In genomic region chr20:50800986-50801746, GRCh38 we compare ENCODE assay signal across 8 cellular contexts. TPM values are rescaled to one million over a fixed set of nuclear protein-coding genes. Genes with fewer than 3 reads are reported as not detected.
DNase-seq lines count a peak whose midpoint lies in the region; ATAC-seq, FAIRE-seq and TF ChIP-seq lines count a peak whose summit lies in the region.
"Not testable (repeated sequence)": the region's sequence is repeated elsewhere in the genome, so short reads cannot be mapped to it uniquely, and the experiment has no call there.

No MANE protein-coding gene starts in this region.

- DNase-seq in Calu3; HepG2 (ENCODE audit: low spot score); naive thymus-derived CD8-positive, alpha-beta T cell; stimulated activated effector memory CD8-positive, alpha-beta T cell treated with anti-CD3 and anti-CD28 coated beads, Interleukin-12 subunit alpha, Interleukin-12 subunit beta, amount 100 ng/mL, for 72 hours (ENCODE audit: low spot score in 2 of 2): not testable (repeated sequence)

- H3K27ac Mint-ChIP-seq in Calu3 (ENCODE audit: unreplicated experiment) (peak overlapping the region; percentile 43), IgD-negative memory B cell (peak overlapping the region; percentile 59 to 86 (median 67))
- peak overlapping the region; percentile 13 for H3K27ac Mint-ChIP-seq in activated T-helper 17 cell treated with anti-CD3 and anti-CD28 coated beads, Interleukin-2, amount 50 U/mL, for 72 hours
- peak overlapping the region; percentile 36 to 91 (median 78) for H3K27ac Mint-ChIP-seq in naive thymus-derived CD8-positive, alpha-beta T cell
- H3K27ac Mint-ChIP-seq in stimulated activated effector memory CD8-positive, alpha-beta T cell treated with anti-CD3 and anti-CD28 coated beads, Interleukin-12 subunit alpha, Interleukin-12 subunit beta, amount 100 ng/mL, for 72 hours, result peak overlapping the region; percentile 78

- H3K9ac ChIP-seq in BLaER1; HepG2 (ENCODE audit: insufficient read depth, low read depth, low read length): not testable (repeated sequence)
- H3K9ac ChIP-seq in SU-DHL-6 (ENCODE audit: low read length), result peak overlapping the region; percentile 67

- in situ Hi-C loops in HepG2 (cut with HindIII; ENCODE audit: extremely low pct_ligation_motif_present, low pct_unique_long_range_greater_than_20kb), result not testable (repeated sequence)

- CTCF ChIA-PET in Calu3 (lab: Charles Lee), result interaction anchor here (0.7 kb wide), 1 partner anchor 332 kb away, joined by 4 read pairs; no protein-coding TSS in a partner anchor
- CTCF ChIA-PET in HepG2 (lab: Yijun Ruan, JAX; ENCODE audit: low intra/inter-chr PET ratio, low total read pairs), result not testable (repeated sequence)

- H3K36me3 ChIP-seq in BLaER1, result peaks cover 39% of the 10 kb centered on the region
- not testable (repeated sequence) for H3K36me3 ChIP-seq in SU-DHL-6 (ENCODE audit: low read length); HepG2 (replicated peaks in 1 of 2; ENCODE audit: control insufficient read depth in 1 of 2, insufficient read depth in 2 of 2, low read length in 2 of 2)

- TF ChIP-seq EP300 in HepG2 (IDR thresholded peaks at IDR 0.05; ENCODE audit: low read depth in 2 of 2, low read length in 2 of 2); HepG2 (CRISPR knock-in tag; IDR thresholded peaks at IDR 0.05; ENCODE audit: borderline replicate concordance): not testable (repeated sequence)

- intact Hi-C loops in Calu3 (cut with micrococcal nuclease; ENCODE audit: unreplicated experiment); HepG2 (cut with micrococcal nuclease; ENCODE audit: unreplicated experiment): not testable (repeated sequence)

- H3K4me1 ChIP-seq in BLaER1 (peaks cover 94% of the 10 kb centered on the region), HepG2 (ENCODE audit: insufficient read depth, low read length) (peaks cover 16% of the 10 kb centered on the region)

- not testable (repeated sequence) for H3K4me1 Mint-ChIP-seq in Calu3 (ENCODE audit: low read depth, unreplicated experiment)
- peaks cover 37 to 56% (median 40%) of the 10 kb centered on the region in 3 donors for H3K4me1 Mint-ChIP-seq in IgD-negative memory B cell
- peaks cover 11% of the 10 kb centered on the region for H3K4me1 Mint-ChIP-seq in activated T-helper 17 cell treated with anti-CD3 and anti-CD28 coated beads, Interleukin-2, amount 50 U/mL, for 72 hours
- peaks cover 25 to 72% (median 58%) of the 10 kb centered on the region in 4 donors for H3K4me1 Mint-ChIP-seq in naive thymus-derived CD8-positive, alpha-beta T cell
- H3K4me1 Mint-ChIP-seq in stimulated activated effector memory CD8-positive, alpha-beta T cell treated with anti-CD3 and anti-CD28 coated beads, Interleukin-12 subunit alpha, Interleukin-12 subunit beta, amount 100 ng/mL, for 72 hours, result peaks cover 20% of the 10 kb centered on the region

- peaks cover 21% of the 10 kb centered on the region; the same call in 1 of the 2 replicates for H4K20me1 ChIP-seq in BLaER1
- H4K20me1 ChIP-seq in SU-DHL-6 (ENCODE audit: low read depth, low read length); HepG2 (ENCODE audit: insufficient read depth, low read length): not testable (repeated sequence)

- H3K36me3 Mint-ChIP-seq in Calu3 (ENCODE audit: insufficient read depth, unreplicated experiment); IgD-negative memory B cell; activated T-helper 17 cell treated with anti-CD3 and anti-CD28 coated beads, Interleukin-2, amount 50 U/mL, for 72 hours (ENCODE audit: low read depth); stimulated activated effector memory CD8-positive, alpha-beta T cell treated with anti-CD3 and anti-CD28 coated beads, Interleukin-12 subunit alpha, Interleukin-12 subunit beta, amount 100 ng/mL, for 72 hours: not testable (repeated sequence)
- H3K36me3 Mint-ChIP-seq in naive thymus-derived CD8-positive, alpha-beta T cell, result peaks cover 0 to 11% (median 5%) of the 10 kb centered on the region in 3 donors

- 80% methylated on average over 13 of the region's 13 CpGs for WGBS in HepG2 (ENCODE audit: low lambda C conversion rate)

- H3K4me2 ChIP-seq in BLaER1, result peak overlapping the region; percentile 9; the same call in 1 of the 2 replicates
- H3K4me2 ChIP-seq in SU-DHL-6 (ENCODE audit: low read depth, low read length, poor library complexity, severe bottlenecking), result peak overlapping the region; percentile 94
- not testable (repeated sequence) for H3K4me2 ChIP-seq in HepG2 (ENCODE audit: low read depth, low read length)

- not testable (repeated sequence) for ATAC-seq in activated T-helper 17 cell treated with anti-CD3 and anti-CD28 coated beads, Interleukin-2, amount 50 U/mL, for 72 hours (replicated peaks); HepG2; naive thymus-derived CD8-positive, alpha-beta T cell; stimulated activated effector memory CD8-positive, alpha-beta T cell treated with anti-CD3 and anti-CD28 coated beads, Interleukin-12 subunit alpha, Interleukin-12 subunit beta, amount 100 ng/mL, for 72 hours

- H3K27me3 Mint-ChIP-seq in Calu3 (ENCODE audit: unreplicated experiment); IgD-negative memory B cell; activated T-helper 17 cell treated with anti-CD3 and anti-CD28 coated beads, Interleukin-2, amount 50 U/mL, for 72 hours; naive thymus-derived CD8-positive, alpha-beta T cell: not testable (repeated sequence)

- TF ChIP-seq CTCF in Calu3 (IDR thresholded peaks at IDR 0.05; ENCODE audit: unreplicated experiment); SU-DHL-6 (IDR thresholded peaks at IDR 0.05; ENCODE audit: insufficient read depth, low read length, poor library complexity, severe bottlenecking); HepG2 (CRISPR knock-in tag; IDR thresholded peaks at IDR 0.05): not testable (repeated sequence)

- peaks cover 76% of the 10 kb centered on the region for H3K79me2 ChIP-seq in SU-DHL-6 (ENCODE audit: insufficient read depth, low read length)
- not testable (repeated sequence) for H3K79me2 ChIP-seq in HepG2 (ENCODE audit: insufficient read depth, low read length)

- H3K27me3 ChIP-seq in BLaER1; SU-DHL-6 (ENCODE audit: low read length); HepG2 (ENCODE audit: control insufficient read depth in 1 of 2, insufficient read depth in 2 of 2, low read length in 2 of 2): not testable (repeated sequence)

- not testable (repeated sequence) for BruUV-seq in Calu3 (replicated peaks; lab: Mats Ljungman, UMichigan); HepG2 (replicated peaks; lab: Mats Ljungman, UMichigan)

- not testable (repeated sequence) for H3K9me2 ChIP-seq in SU-DHL-6 (replicated peaks; ENCODE audit: insufficient read depth, low read length)

- POLR2A ChIA-PET in HepG2 (lab: Yijun Ruan, JAX), result interaction anchor here (1.6 kb wide), 1 partner anchor 17 kb away, joined by 4 read pairs; no protein-coding TSS in a partner anchor
- POLR2A ChIA-PET in naive thymus-derived CD8-positive, alpha-beta T cell (lab: Charles Lee), result interaction anchor here (2.4 kb wide), 1 partner anchor 17 kb away, joined by 10 read pairs; no protein-coding TSS in a partner anchor

- not testable (repeated sequence) for H3K4me3 ChIP-seq in BLaER1; HepG2 (replicated peaks in 1 of 3; ENCODE audit: insufficient read depth in 1 of 3, low read depth in 2 of 3, low read length in 3 of 3)
- H3K4me3 ChIP-seq in SU-DHL-6 (ENCODE audit: insufficient read depth, low read length, poor library complexity, severe bottlenecking), result peak overlapping the region; percentile 42

- TF ChIP-seq RAD21 in HepG2 (CRISPR knock-in tag; IDR thresholded peaks at IDR 0.05), result not testable (repeated sequence)

- H2AFZ ChIP-seq in SU-DHL-6 (ENCODE audit: low read depth, low read length, severe bottlenecking); HepG2 (ENCODE audit: low read length): not testable (repeated sequence)

- not testable (repeated sequence) for H3K27ac ChIP-seq in BLaER1; HepG2 (ENCODE audit: extremely low read length, insufficient read depth, low read length)
- peak overlapping the region; percentile 99 for H3K27ac ChIP-seq in SU-DHL-6 (ENCODE audit: low read depth, low read length)

- peaks cover 93% of the 10 kb centered on the region for H3F3A ChIP-seq in SU-DHL-6 (ENCODE audit: insufficient read depth)

- not testable (repeated sequence) for FAIRE-seq in HepG2 (lab: Jason Lieb, UNC)

- not testable (repeated sequence) for TF ChIP-seq POLR2A in HepG2 (IDR thresholded peaks at IDR 0.05; ENCODE audit: insufficient read depth in 1 of 2, low read depth in 2 of 2, low read length in 2 of 2)

- H3K9me3 Mint-ChIP-seq in Calu3 (ENCODE audit: low read depth, unreplicated experiment); IgD-negative memory B cell; activated T-helper 17 cell treated with anti-CD3 and anti-CD28 coated beads, Interleukin-2, amount 50 U/mL, for 72 hours; naive thymus-derived CD8-positive, alpha-beta T cell; stimulated activated effector memory CD8-positive, alpha-beta T cell treated with anti-CD3 and anti-CD28 coated beads, Interleukin-12 subunit alpha, Interleukin-12 subunit beta, amount 100 ng/mL, for 72 hours: not testable (repeated sequence)

- H3K4me3 Mint-ChIP-seq in Calu3 (ENCODE audit: low read depth, unreplicated experiment); activated T-helper 17 cell treated with anti-CD3 and anti-CD28 coated beads, Interleukin-2, amount 50 U/mL, for 72 hours; stimulated activated effector memory CD8-positive, alpha-beta T cell treated with anti-CD3 and anti-CD28 coated beads, Interleukin-12 subunit alpha, Interleukin-12 subunit beta, amount 100 ng/mL, for 72 hours: not testable (repeated sequence)
- H3K4me3 Mint-ChIP-seq in IgD-negative memory B cell, result peak overlapping the region in 2 of 4 donors; percentile 57 to 63
- peak overlapping the region in 1 of 10 donors; percentile 56 for H3K4me3 Mint-ChIP-seq in naive thymus-derived CD8-positive, alpha-beta T cell

- not testable (repeated sequence) for H3K9me3 ChIP-seq in BLaER1; SU-DHL-6 (ENCODE audit: insufficient read depth, low read length); HepG2 (ENCODE audit: low read length)

RNA-seq across cellular contexts. Expression of gene BCAS4, which starts 6.3 kb away (rescaled TPM):
- total RNA-seq in Calu3 (2022) (11.3 and 13.5 TPM in 2 replicates), HepG2 (2016; rRNA removed; fragmentation: Illumina TruSeq; extraction: Trizol) (5.9 and 7.2 TPM in 2 replicates)
- polyA plus RNA-seq in IgD-negative memory B cell (118 TPM), HepG2 (2011; rRNA removed) (7.9 and 8.0 TPM in 2 replicates)
- total RNA-seq in activated T-helper 17 cell treated with anti-CD3 and anti-CD28 coated beads, Interleukin-2, amount 50 U/mL, for 72 hours, result 1 to 10 TPM; 3.8 to 9.7 TPM
- 3.6 and 4.1 TPM in 2 replicates for total RNA-seq in HepG2 (2016; cell fraction: cytosol; rRNA removed; fragmentation: Illumina TruSeq; extraction: Trizol; ENCODE audit: low read depth)
- 7.0 and 8.2 TPM in 2 replicates for total RNA-seq in HepG2 (2016; cell fraction: insoluble cytoplasmic fraction; rRNA removed; fragmentation: Illumina TruSeq; extraction: Trizol)
- 6.0 and 7.8 TPM in 2 replicates for total RNA-seq in HepG2 (2016; cell fraction: membrane; rRNA removed; fragmentation: Illumina TruSeq; extraction: Trizol)
- 3.0 and 4.1 TPM in 2 replicates for total RNA-seq in HepG2 (2016; cell fraction: nucleus; rRNA removed; fragmentation: Illumina TruSeq; extraction: Trizol)
- 6.7 and 10.5 TPM in 2 replicates for polyA plus RNA-seq in HepG2 (2011; cell fraction: cytosol; rRNA removed)
- polyA plus RNA-seq in HepG2 (2011; cell fraction: nucleus; rRNA removed), result 4.6 and 7.3 TPM in 2 replicates
- 3.8 and 5.2 TPM in 2 replicates for polyA plus RNA-seq in HepG2 (2012)
- 6.8 and 7.0 TPM in 2 replicates for polyA plus RNA-seq in HepG2 (2016; cell fraction: cytosol; fragmentation: Illumina TruSeq; extraction: Trizol; ENCODE audit: low read depth)
- polyA plus RNA-seq in HepG2 (2016; cell fraction: insoluble cytoplasmic fraction; fragmentation: Illumina TruSeq; extraction: Trizol; ENCODE audit: low read depth), result 6.9 and 7.1 TPM in 2 replicates
- 5.1 and 6.4 TPM in 2 replicates for polyA plus RNA-seq in HepG2 (2016; cell fraction: membrane; fragmentation: Illumina TruSeq; extraction: Trizol; ENCODE audit: low read depth)
- 3.6 and 6.6 TPM in 2 replicates for polyA plus RNA-seq in HepG2 (2016; cell fraction: nucleus; fragmentation: Illumina TruSeq; extraction: Trizol; ENCODE audit: insufficient read depth, low read depth)
- polyA minus RNA-seq in HepG2 (2011; rRNA and poly(A)+ RNA removed; ENCODE audit: low replicate concordance), result 0.07 and 10.0 TPM in 2 replicates
- polyA minus RNA-seq in HepG2 (2011; cell fraction: cytosol; rRNA and poly(A)+ RNA removed), result 2.9 and 4.1 TPM in 2 replicates
- 2.9 and 4.1 TPM in 2 replicates for polyA minus RNA-seq in HepG2 (2011; cell fraction: nucleus; rRNA and poly(A)+ RNA removed)
- 10 to 100 TPM; 77.4 to 89.9 TPM for total RNA-seq in naive thymus-derived CD8-positive, alpha-beta T cell
- polyA plus RNA-seq in naive thymus-derived CD8-positive, alpha-beta T cell, result 10 to 100 TPM; 33.5 to 51.5 (median 39.9) TPM

Comparison
In these comparisons a context has a peak if more than half of its experiments do, and no peak if none do; other contexts are left out.
1. H3K27ac Mint-ChIP-seq: peak in every context shown above with its lines; median percentile 78 in naive thymus-derived CD8-positive, alpha-beta T cell; 78 in stimulated activated effector memory CD8-positive, alpha-beta T cell treated with anti-CD3 and anti-CD28 coated beads, Interleukin-12 subunit alpha, Interleukin-12 subunit beta, amount 100 ng/mL, for 72 hours; 67 in IgD-negative memory B cell; 43 in Calu3; 13 in activated T-helper 17 cell treated with anti-CD3 and anti-CD28 coated beads, Interleukin-2, amount 50 U/mL, for 72 hours.